ENCODE assay signal across 1 cellular context in the genomic region with DNA sequence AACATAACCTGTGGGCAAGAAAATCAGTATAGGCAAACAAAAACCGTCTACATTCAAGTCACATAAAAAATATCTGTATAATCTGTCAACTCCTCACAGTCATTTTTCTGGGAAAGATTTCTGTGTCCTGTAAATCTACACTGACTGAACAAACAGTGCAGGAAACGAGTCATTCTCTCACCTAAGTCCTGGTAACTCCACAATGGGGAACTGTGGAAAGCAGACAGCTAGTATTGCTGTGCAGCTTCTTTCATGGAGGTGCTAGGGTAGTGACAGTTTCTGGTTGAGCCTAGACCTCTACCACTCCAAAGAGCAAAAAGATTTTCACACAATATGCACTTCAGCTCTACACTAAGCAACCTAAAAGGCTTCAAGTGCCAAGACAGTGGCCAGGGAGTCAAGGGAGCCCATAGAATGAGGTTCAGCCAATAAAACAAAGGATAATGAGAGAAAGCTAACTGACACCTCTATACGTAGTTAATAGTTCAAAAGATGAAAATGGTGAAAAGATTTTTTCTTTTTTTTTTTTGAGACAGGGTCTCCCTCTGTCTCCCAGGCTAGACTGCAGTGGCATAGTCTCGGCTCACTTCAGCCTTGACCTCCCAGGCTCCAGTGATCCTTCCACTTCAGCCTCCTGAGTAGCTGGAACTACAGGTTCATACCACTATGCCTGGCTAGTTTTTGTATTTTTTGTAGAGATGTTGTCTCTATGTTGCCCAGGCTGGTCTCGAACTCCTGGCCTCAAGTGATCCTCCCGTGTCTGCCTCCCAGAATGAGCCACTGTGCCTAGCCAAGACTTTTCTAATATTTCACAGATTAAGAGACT.
TF ChIP-seq lines count a peak whose summit lies in the region.

No MANE protein-coding gene starts in this region.

TF ChIP-seq in SK-N-SH, 30 proteins besides CTCF, POLR2A, EP300 and RAD21 (continued from another document):
- TF ChIP-seq, protein P1, sequence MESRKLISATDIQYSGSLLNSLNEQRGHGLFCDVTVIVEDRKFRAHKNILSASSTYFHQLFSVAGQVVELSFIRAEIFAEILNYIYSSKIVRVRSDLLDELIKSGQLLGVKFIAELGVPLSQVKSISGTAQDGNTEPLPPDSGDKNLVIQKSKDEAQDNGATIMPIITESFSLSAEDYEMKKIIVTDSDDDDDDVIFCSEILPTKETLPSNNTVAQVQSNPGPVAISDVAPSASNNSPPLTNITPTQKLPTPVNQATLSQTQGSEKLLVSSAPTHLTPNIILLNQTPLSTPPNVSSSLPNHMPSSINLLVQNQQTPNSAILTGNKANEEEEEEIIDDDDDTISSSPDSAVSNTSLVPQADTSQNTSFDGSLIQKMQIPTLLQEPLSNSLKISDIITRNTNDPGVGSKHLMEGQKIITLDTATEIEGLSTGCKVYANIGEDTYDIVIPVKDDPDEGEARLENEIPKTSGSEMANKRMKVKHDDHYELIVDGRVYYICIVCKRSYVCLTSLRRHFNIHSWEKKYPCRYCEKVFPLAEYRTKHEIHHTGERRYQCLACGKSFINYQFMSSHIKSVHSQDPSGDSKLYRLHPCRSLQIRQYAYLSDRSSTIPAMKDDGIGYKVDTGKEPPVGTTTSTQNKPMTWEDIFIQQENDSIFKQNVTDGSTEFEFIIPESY (IDR thresholded peaks at IDR 0.05; ENCODE audit: borderline replicate concordance, low read depth): no peak
